Comparison of ENCODE assay signal across 1 cellular context in genomic region chr7:6400243-6401105, GRCh38.
TF ChIP-seq lines count a peak whose summit lies in the region.

No MANE protein-coding gene starts in this region.

TF ChIP-seq in K562, 482 proteins besides CTCF, POLR2A, EP300 and RAD21:
- 0 out of 2 replicates have a peak, but pooled peaks have one; percentile 6 for TF ChIP-seq CEBPB (tag; IDR thresholded peaks at IDR 0.05)
